31 cellular contexts compared by ENCODE assay signal in the genomic region with DNA sequence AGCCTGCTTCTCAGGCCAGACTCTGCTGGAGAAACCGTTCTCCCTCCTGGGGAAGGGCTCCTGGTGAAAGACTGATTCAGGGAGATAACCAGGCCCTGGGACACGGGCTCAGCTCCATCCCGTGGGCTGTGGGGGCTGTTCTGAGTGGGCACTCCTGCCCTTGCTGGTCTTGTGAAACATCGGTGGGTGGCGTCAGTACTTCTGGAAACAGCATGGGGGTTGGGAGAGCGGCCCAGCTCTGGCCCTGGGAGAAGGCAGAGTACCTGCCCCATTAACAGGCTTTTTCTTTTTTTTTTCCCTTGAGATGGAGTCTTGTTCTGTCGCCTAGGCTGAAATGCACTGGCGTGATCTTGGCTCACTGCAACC. TPM values are rescaled to one million over a fixed set of nuclear protein-coding genes. Genes with fewer than 3 reads are reported as not detected.
A peak's percentile ranks its signal among the peaks of the same experiment; 100 is the strongest.
DNase-seq lines count a peak whose midpoint lies in the region; ATAC-seq and TF ChIP-seq lines count a peak whose summit lies in the region.
"Had no signal": no experiment of that assay in that cellular context is flagged by ENCODE, and none has a peak within 500 bp of the region (broad histone marks: within the 10 kb centered on the region; RNA-seq: fewer than 3 reads in every experiment).

No MANE protein-coding gene starts in this region.

- POLR2A ChIA-PET in IMR-90 (lab: Charles Lee; ENCODE audit: unreplicated experiment): no interaction called here

- no peak overlapping the region for H2BK20ac ChIP-seq in IMR-90 (ENCODE audit: low read depth, low read length)

- H3K27me3 ChIP-seq in IMR-90 (ENCODE audit: control insufficient read depth, insufficient read depth, low read length) (no peaks in the 10 kb centered on the region; the same call in 1 of the 2 replicates), iPS-20b (ENCODE audit: insufficient read depth, low read length) (no peaks in the 10 kb centered on the region), neural progenitor cell (no peaks in the 10 kb centered on the region)
- H3K27me3 ChIP-seq: BLaER1 treated with 17β-estradiol and CSF1 and Interleukin-3, amounts not matched to agents 10 nM and 100 nM; MG63; SJSA1 had no signal

- H4K91ac ChIP-seq in IMR-90 (ENCODE audit: insufficient read depth, low read depth, low read length): no peak overlapping the region

- H3K4me3 ChIP-seq in IMR-90 (ENCODE audit: insufficient read depth, low read depth, low read length) (no peak overlapping the region), iPS-20b (ENCODE audit: low read length) (no peak overlapping the region), neural progenitor cell (no peak overlapping the region)
- H3K4me3 ChIP-seq: A549; BLaER1 treated with 17β-estradiol and CSF1 and Interleukin-3, amounts not matched to agents 10 nM and 100 nM; GM23248; MG63; PC-9; SJSA1 had no signal

- no TSS peak for BruUV-seq in IMR-90 (replicated peaks; lab: Mats Ljungman, UMichigan)

- no peak overlapping the region for H3K27ac ChIP-seq in IMR-90 (ENCODE audit: insufficient read depth, low read length)
- H3K27ac ChIP-seq in iPS-20b (ENCODE audit: low read length): no peak overlapping the region
- no peak overlapping the region for H3K27ac ChIP-seq in neural progenitor cell
- H3K27ac ChIP-seq: A549; BLaER1 treated with 17β-estradiol and CSF1 and Interleukin-3, amounts not matched to agents 10 nM and 100 nM; GM23248; PC-9; SJSA1 had no signal

- in situ Hi-C loops in IMR-90 (cut with MboI; ENCODE audit: low sequenced_read_pairs): no loop called here

- peak; percentile 19 for DNase-seq in CD1c-positive myeloid dendritic cell (ENCODE audit: extremely low spot score)
- no peak for DNase-seq in IMR-90
- DNase-seq in neural progenitor cell (ENCODE audit: low spot score): no peak
- DNase-seq in stimulated activated CD4-positive, alpha-beta T cell treated with anti-CD3 and anti-CD28 coated beads, Interleukin-4, amount 100 ng/mL, for 1 hour: no peak
- no peak for DNase-seq in T-helper 1 cell
- DNase-seq in NCI-H2227 treated with DMSO at 0.1 percent for 48 hours (lab: John Stamatoyannopoulos, UW): no peak
- DNase-seq: AML-193; CD4-positive, alpha-beta memory T cell; COR-L47; GM23248; H7; KG1; MG63; NCI-H1048; NCI-H1417; NCI-H1694; NCI-H2029 treated with DMSO at 0.1 percent for 48 hours; NCI-H2171; NCI-H345; NCI-H524 treated with DMSO at 0.1 percent for 48 hours; NCI-H774; NK-92 treated with Interleukin-12 subunit alpha and Interleukin-12 subunit beta, amount 100 ng/mL, for 24 hours; PC-9 had no signal

- no peak for TF ChIP-seq POLR2A in IMR-90 (IDR thresholded peaks at IDR 0.05; ENCODE audit: low read depth, low read length)

- dilution Hi-C loops in IMR-90 (cut with HindIII; ENCODE audit: low sequenced_read_pairs, unreplicated experiment): no loop called here

- H2AFZ ChIP-seq in IMR-90 (replicated peaks; ENCODE audit: low read length, poor library complexity) (no peak overlapping the region), neural progenitor cell (replicated peaks) (no peak overlapping the region)
- H2AFZ ChIP-seq: GM23248, PC-9 had no signal

- no peaks in the 10 kb centered on the region for H3K79me1 ChIP-seq in IMR-90 (ENCODE audit: low read depth in 1 of 2, low read length in 2 of 2)

- no peaks in the 10 kb centered on the region for H3K79me2 ChIP-seq in neural progenitor cell (ENCODE audit: low read depth)

- no peaks in the 10 kb centered on the region for H3K9me3 Mint-ChIP-seq in neural progenitor cell
- H3K9me3 Mint-ChIP-seq: CD4-positive, alpha-beta memory T cell had no signal

- no peak overlapping the region for H2BK120ac ChIP-seq in IMR-90 (ENCODE audit: low read depth, low read length)

- H3K9ac ChIP-seq in IMR-90 (ENCODE audit: low read depth, low read length) (no peak overlapping the region), iPS-20b (ENCODE audit: low read depth, low read length) (peak overlapping the region; percentile 11; the same call in 1 of the 2 replicates), neural progenitor cell (no peak overlapping the region)
- H3K9ac ChIP-seq: GM23248 had no signal

- peak overlapping the region; percentile 13 for H2AK9ac ChIP-seq in IMR-90 (replicated peaks; ENCODE audit: low read depth, low read length, poor library complexity)

- H3K36me3 ChIP-seq in IMR-90 (ENCODE audit: control insufficient read depth, insufficient read depth, low read length) (no peaks in the 10 kb centered on the region), iPS-20b (ENCODE audit: insufficient read depth, low read depth, low read length) (no peaks in the 10 kb centered on the region), neural progenitor cell (no peaks in the 10 kb centered on the region)
- H3K36me3 ChIP-seq: BLaER1 treated with 17β-estradiol and CSF1 and Interleukin-3, amounts not matched to agents 10 nM and 100 nM; MG63; SJSA1 had no signal

- peak overlapping the region; percentile 54 for H3K27ac Mint-ChIP-seq in neural progenitor cell
- H3K27ac Mint-ChIP-seq: CD4-positive, alpha-beta memory T cell had no signal

- no peak overlapping the region for H3K56ac ChIP-seq in IMR-90 (ENCODE audit: extremely low read depth, insufficient read depth, low read length)

- no peak overlapping the region for H3K4ac ChIP-seq in IMR-90 (ENCODE audit: low read depth, low read length)

- TF ChIP-seq RAD21 in IMR-90 (IDR thresholded peaks at IDR 0.05; ENCODE audit: low read length): no peak

- H2BK5ac ChIP-seq in IMR-90 (ENCODE audit: low read depth, low read length, poor library complexity, severe bottlenecking): no peak overlapping the region

- H4K20me1 ChIP-seq in IMR-90 (ENCODE audit: insufficient read depth, low read length): no peaks in the 10 kb centered on the region
- H4K20me1 ChIP-seq in neural progenitor cell (ENCODE audit: low read depth): no peaks in the 10 kb centered on the region

- H3K4me1 ChIP-seq in IMR-90 (ENCODE audit: control insufficient read depth, insufficient read depth, low read length) (no peaks in the 10 kb centered on the region), iPS-20b (ENCODE audit: insufficient read depth, low read length) (no peaks in the 10 kb centered on the region), neural progenitor cell (no peaks in the 10 kb centered on the region)
- H3K4me1 ChIP-seq: A549 had no signal

- no peak overlapping the region for H3K14ac ChIP-seq in IMR-90 (replicated peaks; ENCODE audit: low read depth, low read length)

- H3K36me3 Mint-ChIP-seq in neural progenitor cell: no peaks in the 10 kb centered on the region
- H3K36me3 Mint-ChIP-seq: CD4-positive, alpha-beta memory T cell had no signal

- H3K9me3 ChIP-seq in IMR-90 (ENCODE audit: control insufficient read depth, insufficient read depth, low read length): no peaks in the 10 kb centered on the region
- H3K9me3 ChIP-seq in iPS-20b (ENCODE audit: insufficient read depth, low read depth, low read length): no peaks in the 10 kb centered on the region
- no peaks in the 10 kb centered on the region for H3K9me3 ChIP-seq in neural progenitor cell (ENCODE audit: low read depth)
- H3K9me3 ChIP-seq: A549; BLaER1 treated with 17β-estradiol and CSF1 and Interleukin-3, amounts not matched to agents 10 nM and 100 nM; MG63; SJSA1 had no signal

- TF ChIP-seq CTCF in IMR-90 (conservative IDR thresholded peaks at IDR 0.05; ENCODE audit: low read depth, low read length): no peak
- no peak for TF ChIP-seq CTCF in neural progenitor cell (IDR thresholded peaks at IDR 0.05)

- H3K4me2 ChIP-seq in IMR-90 (ENCODE audit: low read depth, low read length): no peak overlapping the region
- H3K4me2 ChIP-seq in neural progenitor cell: no peak overlapping the region
- H3K4me2 ChIP-seq: A549; BLaER1 treated with 17β-estradiol and CSF1 and Interleukin-3, amounts not matched to agents 10 nM and 100 nM; PC-9 had no signal

- peaks cover 4% of the 10 kb centered on the region for H3K4me1 Mint-ChIP-seq in neural progenitor cell

- H3K18ac ChIP-seq in IMR-90 (ENCODE audit: low read depth, low read length): no peak overlapping the region

- H2BK15ac ChIP-seq in IMR-90 (ENCODE audit: low read depth, low read length): no peak overlapping the region

- ATAC-seq in IMR-90 (ENCODE audit: low read depth): no peak
- ATAC-seq: Right ventricle myocardium inferior had no signal

- CTCF ChIA-PET in IMR-90 (lab: Yijun Ruan, JAX): no interaction called here

- no peaks in the 10 kb centered on the region for H3K9me1 ChIP-seq in IMR-90 (ENCODE audit: insufficient read depth, low read length)

- no peak overlapping the region for H2AK5ac ChIP-seq in IMR-90 (ENCODE audit: low read depth, low read length)

- 82% methylated on average over 3 of the region's 8 CpGs; no CpG with 5 or more reads in 1 of the 2 experiments for WGBS in IMR-90 (ENCODE audit: extremely low coverage in 2 of 2, insufficient read length in 1 of 2), 2 experiments

- H4K5ac ChIP-seq in IMR-90 (ENCODE audit: low read depth, low read length): no peak overlapping the region

- no peak overlapping the region for H4K8ac ChIP-seq in IMR-90 (ENCODE audit: low read depth in 2 of 2, low read length in 2 of 2)

- peaks cover 4% of the 10 kb centered on the region for H3K27me3 Mint-ChIP-seq in neural progenitor cell (ENCODE audit: insufficient read depth, low read depth)
- H3K27me3 Mint-ChIP-seq: CD4-positive, alpha-beta memory T cell had no signal

- no peak overlapping the region for H3K4me3 Mint-ChIP-seq in neural progenitor cell
- H3K4me3 Mint-ChIP-seq: CD4-positive, alpha-beta memory T cell had no signal

- intact Hi-C loops in IMR-90 (cut with micrococcal nuclease): no loop called here

- H3K23ac ChIP-seq in IMR-90 (ENCODE audit: low read depth, low read length): no peak overlapping the region

- H3F3A ChIP-seq in neural progenitor cell (ENCODE audit: low read depth): no peaks in the 10 kb centered on the region

TF ChIP-seq in IMR-90, 13 proteins besides CTCF, POLR2A, EP300 and RAD21 (continues in another document):
- TF ChIP-seq MAZ (IDR thresholded peaks at IDR 0.05; ENCODE audit: borderline replicate concordance, low read depth, low read length) (no peak), RFX5 (IDR thresholded peaks at IDR 0.05; ENCODE audit: low read depth, low read length) (no peak)

RNA-seq across cellular contexts. Expression of gene SLC25A47, which starts 0.8 kb away (rescaled TPM):
- total RNA-seq in IMR-90 (2012; rRNA removed) (not detected in 2 replicates), neural progenitor cell (ENCODE audit: low replicate concordance) (not detected in 2 replicates)
- polyA plus RNA-seq in IMR-90 (2012; rRNA removed): not detected in 2 replicates
- polyA plus RNA-seq in IMR-90 (2012; cell fraction: cytosol; rRNA removed): 0.02 TPM in 1 of 2 replicates, not detected in the other
- 0.10 TPM in 1 of 2 replicates, not detected in the other for polyA plus RNA-seq in IMR-90 (2012; cell fraction: nucleus; rRNA removed; ENCODE audit: low replicate concordance)
- total RNA-seq: CD4-positive, alpha-beta memory T cell; Daoy; G401; GM23248; PC-9; Right ventricle myocardium inferior; RPMI7951; SJSA1 had no signal
- polyA plus RNA-seq: A549; CD4-positive, alpha-beta memory T cell; GM23248 had no signal

RNA-seq across cellular contexts. Expression of gene SLC25A29, which starts 17.7 kb away (rescaled TPM):
- total RNA-seq in IMR-90 (2012; rRNA removed) (6.5 and 6.9 TPM in 2 replicates), neural progenitor cell (ENCODE audit: low replicate concordance) (103 and 330 TPM in 2 replicates)
- 37.7 and 42.6 TPM in 2 replicates for polyA plus RNA-seq in IMR-90 (2012; rRNA removed)
- 17.9 and 46.0 TPM in 2 replicates for polyA plus RNA-seq in IMR-90 (2012; cell fraction: cytosol; rRNA removed)
- 218 and 643 TPM in 2 replicates for polyA plus RNA-seq in IMR-90 (2012; cell fraction: nucleus; rRNA removed; ENCODE audit: low replicate concordance)

RNA-seq across cellular contexts. Expression of gene WDR25, which starts 52.4 kb away (rescaled TPM):
- 22.5 and 25.8 TPM in 2 replicates for total RNA-seq in IMR-90 (2012; rRNA removed)
- polyA plus RNA-seq in IMR-90 (2012; rRNA removed): 16.6 and 16.9 TPM in 2 replicates
- 14.0 and 18.1 TPM in 2 replicates for polyA plus RNA-seq in IMR-90 (2012; cell fraction: cytosol; rRNA removed)
- 9.9 and 11.9 TPM in 2 replicates for polyA plus RNA-seq in IMR-90 (2012; cell fraction: nucleus; rRNA removed; ENCODE audit: low replicate concordance)
- 4.9 and 13.6 TPM in 2 replicates for total RNA-seq in neural progenitor cell (ENCODE audit: low replicate concordance)

Comparison
In these comparisons a context has a peak if more than half of its experiments do, and no peak if none do; other contexts are left out.
1. RNA of gene SLC25A29, which starts 17.7 kb away (total RNA-seq): 103 to 330 TPM in neural progenitor cell; 6.5 to 6.9 TPM in IMR-90; every median in the first group is over 10 times any median in the second.